In genomic region chr1:92655197-92655801, GRCh38 we compare ENCODE assay signal across 26 cellular contexts.
"Had no signal": no experiment of that assay in that cellular context is flagged by ENCODE, and none has a peak within 500 bp of the region (broad histone marks: within the 10 kb centered on the region; RNA-seq: fewer than 3 reads in every experiment).

No MANE protein-coding gene starts in this region.

- H3K27ac ChIP-seq: adrenal gland, ascending aorta, brain microvascular endothelial cell, gastrocnemius medialis, ovary, thyroid gland, upper lobe of left lung had no signal

- H3K4me3 ChIP-seq: adrenal gland, ascending aorta, gastrocnemius medialis, ovary, thyroid gland, upper lobe of left lung had no signal

- H3K36me3 ChIP-seq: ovary had no signal

- FAIRE-seq: keratinocyte, small intestine had no signal

- H3K27me3 ChIP-seq: adrenal gland, ascending aorta, brain microvascular endothelial cell, gastrocnemius medialis, ovary, thyroid gland, upper lobe of left lung had no signal

- DNase-seq: activated CD4-positive, alpha-beta T cell treated with anti-CD3 and anti-CD28 coated beads for 36 hours; activated CD4-positive, CD25-positive, alpha-beta regulatory T cell; activated CD8-positive, alpha-beta T cell treated with anti-CD3 and anti-CD28 coated beads, Interleukin-2, amount 10 ng/mL, durations not matched to agents 7 days and 5 days; activated effector memory CD4-positive, alpha-beta T cell treated with Interleukin-2 at 50 U/mL for 16 hours; activated naive CD4-positive, alpha-beta T cell treated with Interleukin-2 at 50 U/mL for 16 hours; activated T-cell treated with anti-CD3 and anti-CD28 coated beads for 4 hours; adrenal gland; brain microvascular endothelial cell; gastrocnemius medialis; hippocampal formation; left cardiac atrium; left ventricle myocardium superior; naive thymus-derived CD4-positive, alpha-beta T cell; ovary; small intestine; stimulated activated CD4-positive, alpha-beta T cell treated with anti-CD3 and anti-CD28 coated beads, Interleukin-4, amount 100 ng/mL, for 4 hours; stimulated activated CD8-positive, alpha-beta memory T cell treated with anti-CD3 and anti-CD28 coated beads, Interleukin-4, amount 100 ng/mL, for 48 hours; stimulated activated naive CD8-positive, alpha-beta T cell treated with anti-CD3 and anti-CD28 coated beads, Interleukin-15, amount 100 ng/mL, for 72 hours; T-helper 1 cell; thyroid gland; upper lobe of left lung had no signal

- H3K9me3 ChIP-seq: gastrocnemius medialis, thyroid gland had no signal

- ATAC-seq: activated CD4-positive, alpha-beta T cell treated with anti-CD3 and anti-CD28 coated beads for 36 hours; activated CD8-positive, alpha-beta T cell treated with anti-CD3 and anti-CD28 coated beads, Interleukin-2, amount 10 ng/mL, durations not matched to agents 7 days and 5 days; esophagus mucosa; gastrocnemius medialis; left cardiac atrium; left ventricle myocardium superior; naive thymus-derived CD4-positive, alpha-beta T cell; sciatic nerve; stimulated activated memory B cell treated with anti-CD40 and anti-IgM and Interleukin-4, amounts not matched to agents 10 μg/mL and 1 μg/mL and 100 μg/mL, for 72 hours; stimulated activated naive CD8-positive, alpha-beta T cell treated with anti-CD3 and anti-CD28 coated beads, Interleukin-15, amount 100 ng/mL, for 72 hours had no signal

- H3K4me1 ChIP-seq: adrenal gland, ascending aorta, gastrocnemius medialis, thyroid gland, upper lobe of left lung had no signal
